1 cellular context compared by ENCODE assay signal in genomic region chr4:119296356-119296755, GRCh38.
TF ChIP-seq lines count a peak whose summit lies in the region.

No MANE protein-coding gene starts in this region.

TF ChIP-seq in HepG2, 621 proteins besides CTCF, POLR2A, EP300 and RAD21:
- TF ChIP-seq ZKSCAN5 (CRISPR knock-in tag; IDR thresholded peaks at IDR 0.05), result no peak
- peak; percentile 69 for TF ChIP-seq POLR2G (IDR thresholded peaks at IDR 0.05; ENCODE audit: low read depth, low read length)
- TF ChIP-seq RBM22 (optimal IDR thresholded peaks at IDR 0.05; ENCODE audit: low read length), result peak; percentile 53
